In genomic region chr5:24188196-24188595, GRCh38 we compare ENCODE assay signal across 28 cellular contexts.
"Had no signal": no experiment of that assay in that cellular context is flagged by ENCODE, and none has a peak within 500 bp of the region (broad histone marks: within the 10 kb centered on the region; RNA-seq: fewer than 3 reads in every experiment).

No MANE protein-coding gene starts in this region.

- DNase-seq: activated B cell treated with CpG ODN at 0.5 μM for 24 hours; activated CD8-positive, alpha-beta memory T cell treated with anti-CD3 and anti-CD28 coated beads, Interleukin-2, amount 10 ng/mL, durations not matched to agents 7 days and 5 days; activated CD8-positive, alpha-beta T cell treated with anti-CD3 and anti-CD28 coated beads, Interleukin-2, amount 10 ng/mL, durations not matched to agents 7 days and 5 days; activated naive CD8-positive, alpha-beta T cell treated with anti-CD3 and anti-CD28 coated beads, Interleukin-2, amount 50 U/mL, for 24 hours; activated T-cell treated with anti-CD3 and anti-CD28 coated beads, Interleukin-2, amount 50 U/mL, for 48 hours; dermis blood vessel endothelial cell; effector memory CD8-positive, alpha-beta T cell; erythroblast; foreskin fibroblast; head of caudate nucleus; hippocampal formation; kidney; midbrain; naive thymus-derived CD4-positive, alpha-beta T cell; nucleus accumbens; pancreas; retina; stimulated activated CD4-positive, alpha-beta T cell treated with anti-CD3 and anti-CD28 coated beads, Interleukin-12 subunit alpha, Interleukin-12 subunit beta, amount 100 ng/mL, for 4 hours; stimulated activated CD4-positive, alpha-beta T cell treated with anti-CD3 and anti-CD28 coated beads, Interleukin-4, amount 100 ng/mL, for 24 hours; T-helper 2 cell; trophoblast cell; uterus had no signal

- ATAC-seq: activated CD8-positive, alpha-beta memory T cell treated with anti-CD3 and anti-CD28 coated beads, Interleukin-2, amount 10 ng/mL, durations not matched to agents 7 days and 5 days; activated CD8-positive, alpha-beta T cell treated with anti-CD3 and anti-CD28 coated beads, Interleukin-2, amount 10 ng/mL, durations not matched to agents 7 days and 5 days; activated naive CD8-positive, alpha-beta T cell treated with anti-CD3 and anti-CD28 coated beads, Interleukin-2, amount 50 U/mL, for 24 hours; effector memory CD8-positive, alpha-beta T cell; naive thymus-derived CD4-positive, alpha-beta T cell; pancreas; sciatic nerve; stimulated activated effector memory CD8-positive, alpha-beta T cell treated with anti-CD3 and anti-CD28 coated beads, Interleukin-12 subunit alpha, Interleukin-12 subunit beta, amount 100 ng/mL, for 72 hours had no signal

- H3K9me3 ChIP-seq: pancreas, prostate gland, thoracic aorta, uterus had no signal

- H3K4me1 ChIP-seq: pancreas, prostate gland, uterus had no signal

- H3K27ac ChIP-seq: pancreas, prostate gland, thoracic aorta, uterus had no signal

- H3K4me3 ChIP-seq: pancreas, prostate gland, skin epidermis, thoracic aorta, uterus had no signal

- H3K36me3 ChIP-seq: pancreas, prostate gland, thoracic aorta, uterus had no signal

- H3K27me3 ChIP-seq: pancreas, uterus had no signal

- FAIRE-seq: colon, kidney, pancreas had no signal
